In the genomic region with DNA sequence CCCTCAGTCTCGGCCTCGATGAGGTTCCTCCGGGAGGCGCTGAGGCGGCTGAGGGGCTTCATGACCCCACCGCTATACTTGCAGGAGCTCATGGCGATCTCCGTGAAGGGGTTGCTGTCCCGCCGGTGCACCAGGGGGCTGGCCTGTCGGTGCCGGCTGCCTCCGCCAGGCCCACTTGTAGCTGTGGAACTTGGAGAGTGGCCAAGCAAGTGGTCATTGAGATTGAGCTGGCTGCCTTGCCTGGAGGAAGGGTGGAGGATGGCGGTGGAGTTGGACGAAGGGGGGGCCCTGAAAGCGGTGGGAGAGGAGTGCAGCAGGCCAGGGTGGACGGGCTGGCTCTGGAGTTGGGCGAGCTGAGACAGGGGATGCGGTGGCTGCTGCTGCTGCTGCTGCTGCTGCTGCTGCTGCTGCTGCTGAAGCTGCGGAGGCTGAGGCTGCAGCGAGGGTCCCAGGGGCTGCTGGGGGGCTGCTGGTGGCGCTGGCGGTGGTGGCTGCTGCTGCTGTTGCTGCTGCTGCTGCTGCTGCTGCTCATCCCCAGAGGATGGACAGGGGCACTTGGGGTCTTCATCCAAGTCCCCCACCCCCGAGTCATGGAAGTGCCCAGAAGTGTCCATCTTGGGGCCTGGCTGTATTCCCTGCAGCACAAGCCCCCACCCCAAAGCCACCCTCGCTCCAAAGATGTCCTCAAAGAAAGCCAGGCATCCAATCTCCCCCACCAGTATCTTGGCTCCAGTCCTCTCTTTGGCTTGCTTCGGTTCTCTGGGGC, we compare ENCODE assay signal across 8 cellular contexts.
DNase-seq lines count a peak whose midpoint lies in the region; ATAC-seq and TF ChIP-seq lines count a peak whose summit lies in the region.

No MANE protein-coding gene starts in this region.

- no peak for ATAC-seq in HG03520 (IDR thresholded peaks at IDR 0.05; ENCODE audit: unreplicated experiment)
- no peak for ATAC-seq in effector memory CD8-positive, alpha-beta T cell (replicated peaks)

- no peak for TF ChIP-seq CTCF in VCaP (conservative IDR thresholded peaks at IDR 0.05)

- H3K27me3 ChIP-seq in iPS-18a (ENCODE audit: control insufficient read depth, insufficient read depth, low read length), result peaks cover 35% of the 10 kb centered on the region
- peaks cover 21 to 52% (median 36%) of the 10 kb centered on the region in 5 donors for H3K27me3 ChIP-seq in subcutaneous abdominal adipose tissue (ENCODE audit: control insufficient read depth in 5 of 5, insufficient read depth in 4 of 5, low read length in 5 of 5)

- H3K9me3 ChIP-seq in iPS-18a (ENCODE audit: control insufficient read depth, low read depth, low read length) (no peaks in the 10 kb centered on the region), subcutaneous abdominal adipose tissue (ENCODE audit: control insufficient read depth in 5 of 5, low read length in 5 of 5) (no peaks in the 10 kb centered on the region)

- H3K4me3 ChIP-seq in iPS-18a (ENCODE audit: low read length) (peak overlapping the region; percentile 56), subcutaneous abdominal adipose tissue (ENCODE audit: low read depth in 1 of 5, low read length in 5 of 5) (peak overlapping the region; percentile 31 to 65 (median 54))

- DNase-seq in DMS153 treated with DMSO at 0.1 percent for 48 hours (lab: John Stamatoyannopoulos, UW; ENCODE audit: unreplicated experiment), result peak; percentile 18
- DNase-seq in DMS153 (lab: John Stamatoyannopoulos, UW), result no peak
- DNase-seq in NCI-H82 (lab: John Stamatoyannopoulos, UW), result no peak
- no peak for DNase-seq in effector memory CD8-positive, alpha-beta T cell

- no peaks in the 10 kb centered on the region for H3K9me3 Mint-ChIP-seq in effector memory CD8-positive, alpha-beta T cell

- no peak overlapping the region for H3K27ac Mint-ChIP-seq in effector memory CD8-positive, alpha-beta T cell

- H3K27ac ChIP-seq in VCaP (peak overlapping the region; percentile 13; the same call in 1 of the 2 replicates), iPS-18a (ENCODE audit: low read length) (no peak overlapping the region), subcutaneous abdominal adipose tissue (ENCODE audit: low read depth, low read length) (no peak overlapping the region)

- H3K36me3 Mint-ChIP-seq in effector memory CD8-positive, alpha-beta T cell (ENCODE audit: insufficient read depth), result peaks cover 3% of the 10 kb centered on the region

- H3K4me1 ChIP-seq in iPS-18a (ENCODE audit: control insufficient read depth, low read depth, low read length), result peaks cover 47% of the 10 kb centered on the region
- H3K4me1 ChIP-seq in subcutaneous abdominal adipose tissue (ENCODE audit: control insufficient read depth in 5 of 5, insufficient read depth in 5 of 5, low read length in 5 of 5), result peaks cover 0 to 39% (median 21%) of the 10 kb centered on the region in 5 donors

- peak overlapping the region; percentile 44 for H3K9ac ChIP-seq in iPS-18a (ENCODE audit: low read length)
- peak overlapping the region in 1 of 5 donors; percentile 22 for H3K9ac ChIP-seq in subcutaneous abdominal adipose tissue (ENCODE audit: low read length in 5 of 5)

- H3K4me1 Mint-ChIP-seq in effector memory CD8-positive, alpha-beta T cell (ENCODE audit: low read depth in 2 of 2), result peaks cover 13 to 17% of the 10 kb centered on the region in 2 donors

- H3K36me3 ChIP-seq in iPS-18a (ENCODE audit: control insufficient read depth, low read depth, low read length), result no peaks in the 10 kb centered on the region
- no peaks in the 10 kb centered on the region for H3K36me3 ChIP-seq in subcutaneous abdominal adipose tissue (ENCODE audit: control insufficient read depth in 5 of 5, insufficient read depth in 5 of 5, low read length in 5 of 5)

- peak overlapping the region in 1 of 2 donors; percentile 40 for H3K4me3 Mint-ChIP-seq in effector memory CD8-positive, alpha-beta T cell

- peaks cover 61 to 94% of the 10 kb centered on the region in 2 donors for H3K27me3 Mint-ChIP-seq in effector memory CD8-positive, alpha-beta T cell
